ENCODE assay signal across 1 cellular context in genomic region chr20:33951171-33951570, GRCh38.
TF ChIP-seq lines count a peak whose summit lies in the region.

No MANE protein-coding gene starts in this region.

TF ChIP-seq in HepG2, 621 proteins besides CTCF, POLR2A, EP300 and RAD21:
- TF ChIP-seq ZNF282 (IDR thresholded peaks at IDR 0.05; ENCODE audit: partially characterized antibody) (peak; percentile 10), HIC2 (CRISPR knock-in tag; IDR thresholded peaks at IDR 0.05; ENCODE audit: low read depth) (no peak), ZNF34 (CRISPR knock-in tag; IDR thresholded peaks at IDR 0.05; ENCODE audit: borderline replicate concordance) (no peak), RFXANK (CRISPR knock-in tag; IDR thresholded peaks at IDR 0.05) (no peak), ZBTB40 (IDR thresholded peaks at IDR 0.05) (0 out of 2 replicates have a peak, but pooled peaks have one; percentile 3), ZBTB40 (CRISPR knock-in tag; IDR thresholded peaks at IDR 0.05) (no peak), ZNF660 (CRISPR knock-in tag; IDR thresholded peaks at IDR 0.05; ENCODE audit: borderline replicate concordance, low read depth) (no peak), ZNF562 (CRISPR knock-in tag; IDR thresholded peaks at IDR 0.05; ENCODE audit: borderline replicate concordance) (no peak), JUNB (CRISPR knock-in tag; IDR thresholded peaks at IDR 0.05; ENCODE audit: borderline replicate concordance) (peak; percentile 13; the same call in 1 of the 2 replicates), AHR (CRISPR knock-in tag; IDR thresholded peaks at IDR 0.05) (no peak), CREBL2 (CRISPR knock-in tag; IDR thresholded peaks at IDR 0.05; ENCODE audit: borderline replicate concordance) (no peak)
- TF ChIP-seq, protein P1, sequence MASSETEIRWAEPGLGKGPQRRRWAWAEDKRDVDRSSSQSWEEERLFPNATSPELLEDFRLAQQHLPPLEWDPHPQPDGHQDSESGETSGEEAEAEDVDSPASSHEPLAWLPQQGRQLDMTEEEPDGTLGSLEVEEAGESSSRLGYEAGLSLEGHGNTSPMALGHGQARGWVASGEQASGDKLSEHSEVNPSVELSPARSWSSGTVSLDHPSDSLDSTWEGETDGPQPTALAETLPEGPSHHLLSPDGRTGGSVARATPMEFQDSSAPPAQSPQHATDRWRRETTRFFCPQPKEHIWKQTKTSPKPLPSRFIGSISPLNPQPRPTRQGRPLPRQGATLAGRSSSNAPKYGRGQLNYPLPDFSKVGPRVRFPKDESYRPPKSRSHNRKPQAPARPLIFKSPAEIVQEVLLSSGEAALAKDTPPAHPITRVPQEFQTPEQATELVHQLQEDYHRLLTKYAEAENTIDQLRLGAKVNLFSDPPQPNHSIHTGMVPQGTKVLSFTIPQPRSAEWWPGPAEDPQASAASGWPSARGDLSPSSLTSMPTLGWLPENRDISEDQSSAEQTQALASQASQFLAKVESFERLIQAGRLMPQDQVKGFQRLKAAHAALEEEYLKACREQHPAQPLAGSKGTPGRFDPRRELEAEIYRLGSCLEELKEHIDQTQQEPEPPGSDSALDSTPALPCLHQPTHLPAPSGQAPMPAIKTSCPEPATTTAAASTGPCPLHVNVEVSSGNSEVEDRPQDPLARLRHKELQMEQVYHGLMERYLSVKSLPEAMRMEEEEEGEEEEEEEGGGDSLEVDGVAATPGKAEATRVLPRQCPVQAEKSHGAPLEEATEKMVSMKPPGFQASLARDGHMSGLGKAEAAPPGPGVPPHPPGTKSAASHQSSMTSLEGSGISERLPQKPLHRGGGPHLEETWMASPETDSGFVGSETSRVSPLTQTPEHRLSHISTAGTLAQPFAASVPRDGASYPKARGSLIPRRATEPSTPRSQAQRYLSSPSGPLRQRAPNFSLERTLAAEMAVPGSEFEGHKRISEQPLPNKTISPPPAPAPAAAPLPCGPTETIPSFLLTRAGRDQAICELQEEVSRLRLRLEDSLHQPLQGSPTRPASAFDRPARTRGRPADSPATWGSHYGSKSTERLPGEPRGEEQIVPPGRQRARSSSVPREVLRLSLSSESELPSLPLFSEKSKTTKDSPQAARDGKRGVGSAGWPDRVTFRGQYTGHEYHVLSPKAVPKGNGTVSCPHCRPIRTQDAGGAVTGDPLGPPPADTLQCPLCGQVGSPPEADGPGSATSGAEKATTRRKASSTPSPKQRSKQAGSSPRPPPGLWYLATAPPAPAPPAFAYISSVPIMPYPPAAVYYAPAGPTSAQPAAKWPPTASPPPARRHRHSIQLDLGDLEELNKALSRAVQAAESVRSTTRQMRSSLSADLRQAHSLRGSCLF (CRISPR knock-in tag; IDR thresholded peaks at IDR 0.05; ENCODE audit: borderline replicate concordance) = no peak
